26 cellular contexts compared by ENCODE assay signal in genomic region chr11:78759067-78759466, GRCh38.
DNase-seq lines count a peak whose midpoint lies in the region; ATAC-seq and TF ChIP-seq lines count a peak whose summit lies in the region.
"Had no signal": no experiment of that assay in that cellular context is flagged by ENCODE, and none has a peak within 500 bp of the region (broad histone marks: within the 10 kb centered on the region; RNA-seq: fewer than 3 reads in every experiment).

No MANE protein-coding gene starts in this region.

- H3K27me3 Mint-ChIP-seq in nephron (ENCODE audit: low read depth), result no peaks in the 10 kb centered on the region
- H3K27me3 Mint-ChIP-seq in activated CD4-positive, alpha-beta T cell treated with anti-CD3 and anti-CD28 coated beads, Interleukin-2, amount 10 ng/mL, durations not matched to agents 7 days and 5 days, result peaks cover 5% of the 10 kb centered on the region
- H3K27me3 Mint-ChIP-seq: IgD-negative memory B cell had no signal

- H3K27ac Mint-ChIP-seq in nephron, result peak overlapping the region in 2 of 3 experiments; percentile 18 to 30
- H3K27ac Mint-ChIP-seq in activated CD4-positive, alpha-beta T cell treated with anti-CD3 and anti-CD28 coated beads, Interleukin-2, amount 10 ng/mL, durations not matched to agents 7 days and 5 days, result no peak overlapping the region
- H3K27ac Mint-ChIP-seq: IgD-negative memory B cell had no signal

- no peak for ATAC-seq in HG03571 (IDR thresholded peaks at IDR 0.05; ENCODE audit: unreplicated experiment)
- ATAC-seq: activated T-cell treated with anti-CD3 and anti-CD28 coated beads, Interleukin-2, amount 50 U/mL, for 4 hours; left lung had no signal

- H3K4me3 Mint-ChIP-seq in nephron, result no peak overlapping the region
- no peak overlapping the region for H3K4me3 Mint-ChIP-seq in activated CD4-positive, alpha-beta T cell treated with anti-CD3 and anti-CD28 coated beads, Interleukin-2, amount 10 ng/mL, durations not matched to agents 7 days and 5 days
- H3K4me3 Mint-ChIP-seq: activated T-cell treated with anti-CD3 and anti-CD28 coated beads, Interleukin-2, amount 50 U/mL, for 4 hours; central memory CD8-positive, alpha-beta T cell; IgD-negative memory B cell had no signal

- CTCF ChIA-PET in activated CD4-positive, alpha-beta T cell treated with anti-CD3 and anti-CD28 coated beads, Interleukin-2, amount 10 ng/mL, durations not matched to agents 7 days and 5 days (lab: Charles Lee), result interaction anchor here (0.6 kb wide), 1 partner anchor 1592 kb away, joined by 3 read pairs; no protein-coding TSS in a partner anchor

- DNase-seq in DMS53 treated with DMSO at 0.1 percent for 48 hours (lab: John Stamatoyannopoulos, UW; ENCODE audit: unreplicated experiment) (peak; percentile 30), NCI-H1417 (lab: John Stamatoyannopoulos, UW) (peak; percentile 3 to 97 (median 81)), NCI-H526 treated with DMSO at 0.1 percent for 48 hours (lab: John Stamatoyannopoulos, UW) (peak; percentile 66), activated gamma-delta T cell treated with Interleukin-2 at 50 U/mL for 16 hours (no peak)
- DNase-seq in activated CD4-positive, alpha-beta T cell treated with anti-CD3 and anti-CD28 coated beads, Interleukin-2, amount 10 ng/mL, durations not matched to agents 7 days and 5 days, result no peak
- DNase-seq: activated CD4-positive, alpha-beta T cell treated with anti-CD3 and anti-CD28 coated beads, Interleukin-2, amount 50 U/mL, for 1 hour; activated T-cell treated with anti-CD3 and anti-CD28 coated beads, Interleukin-2, amount 50 U/mL, for 4 hours; esophagus squamous epithelium; H7; hypothalamus; left lung; mesendoderm; NCI-H1048; NCI-H226; nucleus accumbens; psoas muscle; SIG-M5; stimulated activated CD4-positive, alpha-beta T cell treated with anti-CD3 and anti-CD28 coated beads, Interleukin-15, amount 100 ng/mL, for 24 hours; stimulated activated naive CD4-positive, alpha-beta T cell treated with Interleukin-2 at 50 U/mL for 16 hours; SW 1271; T-helper 9 cell; uterus had no signal

- TF ChIP-seq CTCF in nephron (IDR thresholded peaks at IDR 0.05; ENCODE audit: unreplicated experiment in 3 of 3), result no peak

- H3K36me3 Mint-ChIP-seq in nephron (ENCODE audit: low read depth), result peaks cover 69% of the 10 kb centered on the region
- H3K36me3 Mint-ChIP-seq in activated CD4-positive, alpha-beta T cell treated with anti-CD3 and anti-CD28 coated beads, Interleukin-2, amount 10 ng/mL, durations not matched to agents 7 days and 5 days (ENCODE audit: low read depth), result no peaks in the 10 kb centered on the region

- peaks cover 11% of the 10 kb centered on the region for H3K4me1 Mint-ChIP-seq in nephron
- no peaks in the 10 kb centered on the region for H3K4me1 Mint-ChIP-seq in activated CD4-positive, alpha-beta T cell treated with anti-CD3 and anti-CD28 coated beads, Interleukin-2, amount 10 ng/mL, durations not matched to agents 7 days and 5 days
- H3K4me1 Mint-ChIP-seq: central memory CD8-positive, alpha-beta T cell; IgD-negative memory B cell had no signal

- POLR2A ChIA-PET in activated CD4-positive, alpha-beta T cell treated with anti-CD3 and anti-CD28 coated beads, Interleukin-2, amount 10 ng/mL, durations not matched to agents 7 days and 5 days (lab: Charles Lee), result no interaction called here

- no peaks in the 10 kb centered on the region for H3K9me3 Mint-ChIP-seq in nephron
- no peaks in the 10 kb centered on the region for H3K9me3 Mint-ChIP-seq in activated CD4-positive, alpha-beta T cell treated with anti-CD3 and anti-CD28 coated beads, Interleukin-2, amount 10 ng/mL, durations not matched to agents 7 days and 5 days
- H3K9me3 Mint-ChIP-seq: activated T-cell treated with anti-CD3 and anti-CD28 coated beads, Interleukin-2, amount 50 U/mL, for 4 hours; central memory CD8-positive, alpha-beta T cell; IgD-negative memory B cell had no signal

Comparison
In these comparisons a context has a peak if more than half of its experiments do, and no peak if none do; other contexts are left out.
1. DNase-seq: peak in DMS53 treated with DMSO at 0.1 percent for 48 hours (single experiment), NCI-H1417 (3 of 3) and NCI-H526 treated with DMSO at 0.1 percent for 48 hours (single experiment); none in activated gamma-delta T cell treated with Interleukin-2 at 50 U/mL for 16 hours (single experiment) and activated CD4-positive, alpha-beta T cell treated with anti-CD3 and anti-CD28 coated beads, Interleukin-2, amount 10 ng/mL, durations not matched to agents 7 days and 5 days (single experiment).